ENCODE assay signal across 23 cellular contexts in genomic region chr20:2798095-2798805, GRCh38. TPM values are rescaled to one million over a fixed set of nuclear protein-coding genes. Genes with fewer than 3 reads are reported as not detected.
"Had no signal": no experiment of that assay in that cellular context is flagged by ENCODE, and none has a peak within 500 bp of the region (broad histone marks: within the 10 kb centered on the region; RNA-seq: fewer than 3 reads in every experiment).

No MANE protein-coding gene starts in this region.

- H3K27ac ChIP-seq: foreskin keratinocyte, neutrophil, VCaP had no signal

- H3K9me3 ChIP-seq: neutrophil had no signal

- H3K36me3 ChIP-seq: neutrophil had no signal

- H3K4me3 ChIP-seq: hepatocyte had no signal

- ATAC-seq: activated naive CD8-positive, alpha-beta T cell treated with anti-CD3 and anti-CD28 coated beads, Interleukin-2, amount 50 U/mL, for 24 hours; activated T-cell treated with anti-CD3 and anti-CD28 coated beads, Interleukin-2, amount 50 U/mL, for 4 hours; foreskin keratinocyte had no signal

- H3K4me3 Mint-ChIP-seq: activated naive CD4-positive, alpha-beta T cell treated with anti-CD3 and anti-CD28 coated beads, Interleukin-2, amount 10 ng/mL, durations not matched to agents 7 days and 5 days; activated naive CD8-positive, alpha-beta T cell treated with anti-CD3 and anti-CD28 coated beads, Interleukin-2, amount 50 U/mL, for 24 hours had no signal

- H3K9me3 Mint-ChIP-seq: activated naive CD4-positive, alpha-beta T cell treated with anti-CD3 and anti-CD28 coated beads, Interleukin-2, amount 10 ng/mL, durations not matched to agents 7 days and 5 days; activated naive CD8-positive, alpha-beta T cell treated with anti-CD3 and anti-CD28 coated beads, Interleukin-2, amount 50 U/mL, for 24 hours; activated T-cell treated with anti-CD3 and anti-CD28 coated beads, Interleukin-2, amount 50 U/mL, for 4 hours; endodermal cell had no signal

- H2AFZ ChIP-seq: hepatocyte had no signal

- H3K27ac Mint-ChIP-seq: activated naive CD4-positive, alpha-beta T cell treated with anti-CD3 and anti-CD28 coated beads, Interleukin-2, amount 10 ng/mL, durations not matched to agents 7 days and 5 days; activated naive CD8-positive, alpha-beta T cell treated with anti-CD3 and anti-CD28 coated beads, Interleukin-2, amount 50 U/mL, for 24 hours had no signal

- H3K4me1 ChIP-seq: foreskin keratinocyte had no signal

- DNase-seq: activated CD4-positive, alpha-beta T cell treated with anti-CD3 and anti-CD28 coated beads, Interleukin-2, amount 50 U/mL, for 1 hour; activated CD4-positive, CD25-positive, alpha-beta regulatory T cell treated with anti-CD3 and anti-CD28 coated beads, Interleukin-2, amount 50 U/mL, for 72 hours; activated CD8-positive, alpha-beta memory T cell treated with anti-CD3 and anti-CD28 coated beads, Interleukin-2, amount 50 U/mL, for 4 hours; activated effector memory CD4-positive, alpha-beta T cell treated with Interleukin-2 at 50 U/mL for 16 hours; activated naive CD4-positive, alpha-beta T cell treated with anti-CD3 and anti-CD28 coated beads, Interleukin-2, amount 10 ng/mL, durations not matched to agents 7 days and 5 days; activated naive CD8-positive, alpha-beta T cell treated with anti-CD3 and anti-CD28 coated beads, Interleukin-2, amount 50 U/mL, for 24 hours; activated T-cell treated with anti-CD3 and anti-CD28 coated beads, Interleukin-2, amount 50 U/mL, for 4 hours; anterior cingulate cortex; caudate nucleus; foreskin keratinocyte; stimulated activated CD4-positive, alpha-beta T cell treated with anti-CD3 and anti-CD28 coated beads, Interleukin-12 subunit alpha, Interleukin-12 subunit beta, amount 100 ng/mL, for 4 hours; stimulated activated CD4-positive, alpha-beta T cell treated with anti-CD3 and anti-CD28 coated beads, Interleukin-1b, Interleukin-23, amount 100 ng/mL, for 48 hours; stimulated activated CD8-positive, alpha-beta memory T cell treated with anti-CD3 and anti-CD28 coated beads, Interleukin-4, amount 100 ng/mL, for 48 hours; stimulated activated naive CD4-positive, alpha-beta T cell; T-helper 2 cell had no signal

RNA-seq across cellular contexts. Expression of gene CPXM1, which starts 2.2 kb away (rescaled TPM):
- total RNA-seq: foreskin keratinocyte had no signal
- polyA plus RNA-seq: foreskin keratinocyte had no signal

RNA-seq across cellular contexts. Expression of gene C20orf141, which starts 16.5 kb away (rescaled TPM):
- total RNA-seq: activated T-cell treated with anti-CD3 and anti-CD28 coated beads, Interleukin-2, amount 50 U/mL, for 4 hours; endodermal cell; epithelial cell of proximal tubule; fibroblast of lung; foreskin keratinocyte; hepatocyte; lower leg skin; urinary bladder had no signal
- polyA plus RNA-seq: foreskin keratinocyte, hepatocyte, urinary bladder had no signal

RNA-seq across cellular contexts. Expression of gene TMEM239, which starts 17.9 kb away (rescaled TPM):
- total RNA-seq: activated T-cell treated with anti-CD3 and anti-CD28 coated beads, Interleukin-2, amount 50 U/mL, for 4 hours; endodermal cell; epithelial cell of proximal tubule; fibroblast of lung; foreskin keratinocyte; hepatocyte; lower leg skin; urinary bladder had no signal
- polyA plus RNA-seq: foreskin keratinocyte, hepatocyte, urinary bladder had no signal
